16 cellular contexts compared by ENCODE assay signal in genomic region chr1:192831706-192832355, GRCh38. TPM values are rescaled to one million over a fixed set of nuclear protein-coding genes. Genes with fewer than 3 reads are reported as not detected.
DNase-seq lines count a peak whose midpoint lies in the region; TF ChIP-seq lines count a peak whose summit lies in the region.
"Had no signal": no experiment of that assay in that cellular context is flagged by ENCODE, and none has a peak within 500 bp of the region (broad histone marks: within the 10 kb centered on the region; RNA-seq: fewer than 3 reads in every experiment).

No MANE protein-coding gene starts in this region.

- no peaks in the 10 kb centered on the region for H3K4me1 ChIP-seq in smooth muscle cell (ENCODE audit: low read depth)
- H3K4me1 ChIP-seq: colonic mucosa, SJCRH30 had no signal

- in situ Hi-C loops in KBM-7 (cut with MboI; ENCODE audit: low pct_unique_long_range_greater_than_20kb, low sequenced_read_pairs): no loop called here

- DNase-seq in HPDE6-E6E7 (ENCODE audit: extremely low spot score): peak; percentile 73
- DNase-seq in amniotic epithelial cell (ENCODE audit: low read depth): peak; percentile 90
- peak; percentile 33 for DNase-seq in fibroblast of pulmonary artery (ENCODE audit: low read depth)
- no peak for DNase-seq in smooth muscle cell (lab: John Stamatoyannopoulos, UW; ENCODE audit: unreplicated experiment)
- DNase-seq in KBM-7: no peak
- no peak for DNase-seq in SHP77 treated with DMSO at 0.1 percent for 48 hours (lab: John Stamatoyannopoulos, UW)
- DNase-seq in NCI-H1436 treated with DMSO at 0.1 percent for 48 hours (lab: John Stamatoyannopoulos, UW): no peak
- DNase-seq: activated CD4-positive, alpha-beta T cell treated with anti-CD3 and anti-CD28 coated beads, Interleukin-2, amount 50 U/mL, for 1 hour; activated gamma-delta T cell; aorta; colonic mucosa; COR-L47; NCI-H1417 treated with DMSO at 0.1 percent for 48 hours; NCI-H526 treated with DMSO at 0.1 percent for 48 hours; nucleus accumbens; SJCRH30 had no signal

- H3K4me3 ChIP-seq in fibroblast of pulmonary artery (replicated peaks; ENCODE audit: low read depth, low read length) (no peak overlapping the region), smooth muscle cell (no peak overlapping the region)
- H3K4me3 ChIP-seq: colonic mucosa, SJCRH30 had no signal

- H3K4me2 ChIP-seq in smooth muscle cell: no peak overlapping the region

- H3K9me3 ChIP-seq in smooth muscle cell (replicated peaks; ENCODE audit: low read depth): no peaks in the 10 kb centered on the region
- H3K9me3 ChIP-seq: colonic mucosa, SJCRH30 had no signal

- no peaks in the 10 kb centered on the region for H3F3A ChIP-seq in smooth muscle cell (ENCODE audit: low read depth)

- TF ChIP-seq CTCF in fibroblast of pulmonary artery (IDR thresholded peaks at IDR 0.05; ENCODE audit: low read length, missing control alignments): no peak
- TF ChIP-seq CTCF in smooth muscle cell (IDR thresholded peaks at IDR 0.05; ENCODE audit: borderline replicate concordance, insufficient read depth, poor library complexity, severe bottlenecking): no peak

- H3K27me3 ChIP-seq in smooth muscle cell (ENCODE audit: low read depth): no peaks in the 10 kb centered on the region
- H3K27me3 ChIP-seq: colonic mucosa, SJCRH30 had no signal

- H4K20me1 ChIP-seq in smooth muscle cell (ENCODE audit: low read depth): no peaks in the 10 kb centered on the region

- no peak overlapping the region for H3K9ac ChIP-seq in smooth muscle cell (ENCODE audit: low read depth)

- peak overlapping the region; percentile 32 for H3K27ac ChIP-seq in smooth muscle cell (ENCODE audit: low read depth)
- H3K27ac ChIP-seq: colonic mucosa, SJCRH30 had no signal

- no peaks in the 10 kb centered on the region for H3K36me3 ChIP-seq in smooth muscle cell (ENCODE audit: low read depth)
- H3K36me3 ChIP-seq: colonic mucosa, SJCRH30 had no signal

- 74% methylated on average over 5 of the region's 5 CpGs for WGBS in smooth muscle cell (ENCODE audit: low lambda C conversion rate)

- no peak overlapping the region for H2AFZ ChIP-seq in smooth muscle cell (ENCODE audit: low read depth)

- H3K79me2 ChIP-seq in smooth muscle cell (ENCODE audit: low read depth): no peaks in the 10 kb centered on the region

RNA-seq across cellular contexts. Expression of gene RGS2, which starts 23.0 kb away (rescaled TPM):
- total RNA-seq in smooth muscle cell: 122 and 136 TPM in 2 replicates
- polyA plus RNA-seq in smooth muscle cell: 102 and 153 TPM in 2 replicates

Comparison
In these comparisons a context has a peak if more than half of its experiments do, and no peak if none do; other contexts are left out.
1. DNase-seq: peak in HPDE6-E6E7 (single experiment), amniotic epithelial cell (single experiment) and fibroblast of pulmonary artery (single experiment); none in smooth muscle cell (single experiment), KBM-7 (single experiment), SHP77 treated with DMSO at 0.1 percent for 48 hours (single experiment) and NCI-H1436 treated with DMSO at 0.1 percent for 48 hours (single experiment).